9 cellular contexts compared by ENCODE assay signal in genomic region chr15:43939070-43939469, GRCh38.
A peak's percentile ranks its signal among the peaks of the same experiment; 100 is the strongest.
DNase-seq lines count a peak whose midpoint lies in the region; ATAC-seq, FAIRE-seq and TF ChIP-seq lines count a peak whose summit lies in the region.
"Had no signal": no experiment of that assay in that cellular context is flagged by ENCODE, and none has a peak within 500 bp of the region (broad histone marks: within the 10 kb centered on the region; RNA-seq: fewer than 3 reads in every experiment).

No MANE protein-coding gene starts in this region.

- WGBS in pancreas, 2 donors = 79 to 85% methylated on average over 3 of the region's 3 CpGs

- H3K4me3 Mint-ChIP-seq in chondrocyte (ENCODE audit: unreplicated experiment) = no peak overlapping the region

- H3K27ac ChIP-seq in pancreas = no peak overlapping the region

- no peaks in the 10 kb centered on the region for H3K9me3 ChIP-seq in pancreas

- H3K27ac Mint-ChIP-seq in chondrocyte (ENCODE audit: unreplicated experiment) = no peak overlapping the region
- H3K27ac Mint-ChIP-seq: activated naive CD4-positive, alpha-beta T cell treated with anti-CD3 and anti-CD28 coated beads, Interleukin-2, amount 50 U/mL, for 72 hours had no signal

- no peaks in the 10 kb centered on the region for H3K36me3 ChIP-seq in pancreas

- intact Hi-C loops in pancreas (cut with DNase I) = no loop called here

- ATAC-seq in GM21723 (IDR thresholded peaks at IDR 0.05; ENCODE audit: unreplicated experiment) = no peak
- no peak for ATAC-seq in pancreas
- ATAC-seq: activated naive CD4-positive, alpha-beta T cell treated with anti-CD3 and anti-CD28 coated beads, Interleukin-2, amount 50 U/mL, for 72 hours had no signal

- no peaks in the 10 kb centered on the region for H3K4me1 Mint-ChIP-seq in chondrocyte (ENCODE audit: low read depth)

- H3K4me1 ChIP-seq in pancreas = no peaks in the 10 kb centered on the region

- no peaks in the 10 kb centered on the region for H3K36me3 Mint-ChIP-seq in chondrocyte (ENCODE audit: low read depth)
- H3K36me3 Mint-ChIP-seq: activated naive CD4-positive, alpha-beta T cell treated with anti-CD3 and anti-CD28 coated beads, Interleukin-2, amount 50 U/mL, for 72 hours had no signal

- no peaks in the 10 kb centered on the region for H3K27me3 ChIP-seq in pancreas

- H3K4me3 ChIP-seq in retinal pigment epithelial cell (ENCODE audit: low read length) = no peak overlapping the region
- no peak overlapping the region for H3K4me3 ChIP-seq in pancreas

- H3K27me3 Mint-ChIP-seq in chondrocyte (ENCODE audit: low read depth) = peaks cover 6% of the 10 kb centered on the region

- peak; percentile 70 for TF ChIP-seq CTCF in chondrocyte (IDR thresholded peaks at IDR 0.05)
- peak; percentile 74 for TF ChIP-seq CTCF in retinal pigment epithelial cell (conservative IDR thresholded peaks at IDR 0.05; ENCODE audit: low read depth, low read length)
- no peak for TF ChIP-seq CTCF in pancreas (IDR thresholded peaks at IDR 0.05)

- no peak for FAIRE-seq in pancreas (lab: Jason Lieb, UNC)

- DNase-seq in SHP77 (lab: John Stamatoyannopoulos, UW) = peak; percentile 9 to 10
- no peak for DNase-seq in SHP77 treated with DMSO at 0.1 percent for 48 hours (lab: John Stamatoyannopoulos, UW)
- DNase-seq in M059J (ENCODE audit: low read depth) = peak; percentile 43
- DNase-seq in chondrocyte (ENCODE audit: low spot score) = no peak
- DNase-seq in retinal pigment epithelial cell (ENCODE audit: low read depth) = no peak
- no peak for DNase-seq in pancreas
- DNase-seq in C1 segment of cervical spinal cord (lab: John Stamatoyannopoulos, UW) = no peak

- H3K9me3 Mint-ChIP-seq in chondrocyte (ENCODE audit: low read depth) = no peaks in the 10 kb centered on the region
- H3K9me3 Mint-ChIP-seq: activated naive CD4-positive, alpha-beta T cell treated with anti-CD3 and anti-CD28 coated beads, Interleukin-2, amount 50 U/mL, for 72 hours had no signal

Comparison
In these comparisons a context has a peak if more than half of its experiments do, and no peak if none do; other contexts are left out.
1. DNase-seq: peak in SHP77 (2 of 2) and M059J (single experiment); none in SHP77 treated with DMSO at 0.1 percent for 48 hours (single experiment), chondrocyte (single experiment), retinal pigment epithelial cell (single experiment), pancreas (0 of 6) and C1 segment of cervical spinal cord (0 of 14).
2. CTCF ChIP-seq: peak in chondrocyte (single experiment) and retinal pigment epithelial cell (single experiment); none in pancreas (0 of 4).